ENCODE assay signal across 30 cellular contexts in the genomic region with DNA sequence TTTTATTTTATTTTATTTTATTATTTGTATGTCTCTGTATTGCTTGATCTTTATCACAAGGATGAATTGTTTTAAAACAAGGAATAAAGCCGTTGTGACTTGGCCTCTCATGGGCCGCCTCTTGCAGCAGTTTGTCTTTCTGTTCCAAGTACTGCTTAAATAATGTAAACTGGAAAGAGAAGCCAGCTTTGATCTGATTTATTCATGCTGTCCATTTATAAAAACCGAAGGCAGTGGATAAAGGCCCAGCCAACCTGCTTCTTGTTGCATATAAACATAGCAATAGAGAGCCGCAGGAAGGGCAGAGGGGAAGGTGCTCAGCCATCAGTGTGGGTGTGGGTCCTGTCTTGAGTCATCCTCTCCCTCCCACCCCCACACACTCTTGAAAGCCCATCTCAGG.
"Had no signal": no experiment of that assay in that cellular context is flagged by ENCODE, and none has a peak within 500 bp of the region (broad histone marks: within the 10 kb centered on the region; RNA-seq: fewer than 3 reads in every experiment).

No MANE protein-coding gene starts in this region.

- H3K27me3 ChIP-seq: adrenal gland, body of pancreas, esophagus muscularis mucosa, gastroesophageal sphincter had no signal

- DNase-seq: activated B cell treated with CpG ODN at 0.5 μM for 24 hours; activated CD4-positive, alpha-beta T cell treated with anti-CD3 and anti-CD28 coated beads for 48 hours; activated CD4-positive, alpha-beta T cell treated with anti-CD3 and anti-CD28 coated beads, Interleukin-2, amount 50 U/mL, for 1 hour; activated CD4-positive, alpha-beta T cell treated with anti-CD3 and anti-CD28 coated beads, Interleukin-2, amount 50 U/mL, for 48 hours; activated CD8-positive, alpha-beta memory T cell treated with anti-CD3 and anti-CD28 coated beads, Interleukin-2, amount 50 U/mL, for 48 hours; activated gamma-delta T cell; activated naive CD4-positive, alpha-beta T cell; activated naive CD4-positive, alpha-beta T cell treated with anti-CD3 and anti-CD28 coated beads, Interleukin-2, amount 10 ng/mL, durations not matched to agents 7 days and 5 days; activated T-cell treated with anti-CD3 and anti-CD28 coated beads for 4 hours; activated T-cell treated with anti-CD3 and anti-CD28 coated beads, Interleukin-2, amount 50 U/mL, for 24 hours; activated T-cell treated with anti-CD3 and anti-CD28 coated beads, Interleukin-2, amount 50 U/mL, for 72 hours; adrenal gland; amygdala; aorta; body of pancreas; caudate nucleus; effector memory CD4-positive, alpha-beta T cell; endodermal cell; erythroblast; foreskin melanocyte; heart right ventricle; T-helper 1 cell; T-helper 17 cell; T1000; WERI-Rb-1 had no signal

- H3K9me3 ChIP-seq: adrenal gland, body of pancreas, esophagus muscularis mucosa, gastroesophageal sphincter had no signal

- H3K4me1 ChIP-seq: adrenal gland, body of pancreas, heart right ventricle had no signal

- H3K27ac Mint-ChIP-seq: activated B cell treated with CpG ODN at 0.5 μM for 24 hours; activated naive CD4-positive, alpha-beta T cell treated with anti-CD3 and anti-CD28 coated beads, Interleukin-2, amount 10 ng/mL, durations not matched to agents 7 days and 5 days; activated naive CD4-positive, alpha-beta T cell treated with anti-CD3 and anti-CD28 coated beads, Interleukin-2, amount 50 U/mL, for 72 hours; activated T-cell treated with anti-CD3 and anti-CD28 coated beads, Interleukin-2, amount 50 U/mL, for 24 hours; activated T-cell treated with anti-CD3 and anti-CD28 coated beads, Interleukin-2, amount 50 U/mL, for 72 hours; T-helper 17 cell; T-helper 2 cell treated with Interferon-gamma antibody and Interleukin-4, amounts not matched to agents 5 μg/mL and 100 μg/mL, for 36 hours had no signal

- H3K36me3 ChIP-seq: adrenal gland, esophagus muscularis mucosa, gastroesophageal sphincter, heart right ventricle, WERI-Rb-1 had no signal

- H3K4me3 Mint-ChIP-seq: activated B cell treated with CpG ODN at 0.5 μM for 24 hours; activated naive CD4-positive, alpha-beta T cell treated with anti-CD3 and anti-CD28 coated beads, Interleukin-2, amount 10 ng/mL, durations not matched to agents 7 days and 5 days; activated T-cell treated with anti-CD3 and anti-CD28 coated beads, Interleukin-2, amount 50 U/mL, for 24 hours; activated T-cell treated with anti-CD3 and anti-CD28 coated beads, Interleukin-2, amount 50 U/mL, for 72 hours; endodermal cell; T-helper 17 cell; T-helper 2 cell treated with Interferon-gamma antibody and Interleukin-4, amounts not matched to agents 5 μg/mL and 100 μg/mL, for 36 hours had no signal

- H3K9me3 Mint-ChIP-seq: activated B cell treated with CpG ODN at 0.5 μM for 24 hours had no signal

- H3K27ac ChIP-seq: adrenal gland, body of pancreas, esophagus muscularis mucosa, gastroesophageal sphincter, heart right ventricle, WERI-Rb-1 had no signal

- H3K4me1 Mint-ChIP-seq: activated B cell treated with CpG ODN at 0.5 μM for 24 hours; activated naive CD4-positive, alpha-beta T cell treated with anti-CD3 and anti-CD28 coated beads, Interleukin-2, amount 10 ng/mL, durations not matched to agents 7 days and 5 days had no signal

- ATAC-seq: activated CD4-positive, CD25-positive, alpha-beta regulatory T cell treated with anti-CD3 and anti-CD28 coated beads, Interleukin-2, amount 50 U/mL, for 24 hours; activated naive CD4-positive, alpha-beta T cell treated with anti-CD3 and anti-CD28 coated beads, Interleukin-2, amount 50 U/mL, for 72 hours; activated T-cell treated with anti-CD3 and anti-CD28 coated beads, Interleukin-2, amount 50 U/mL, for 72 hours; body of pancreas; gastroesophageal sphincter; heart right ventricle; T-helper 17 cell had no signal

- H3K4me3 ChIP-seq: adrenal gland, body of pancreas, esophagus muscularis mucosa, gastroesophageal sphincter, heart right ventricle had no signal

- H3K36me3 Mint-ChIP-seq: activated naive CD4-positive, alpha-beta T cell treated with anti-CD3 and anti-CD28 coated beads, Interleukin-2, amount 10 ng/mL, durations not matched to agents 7 days and 5 days had no signal

- H3K27me3 Mint-ChIP-seq: activated B cell treated with CpG ODN at 0.5 μM for 24 hours; activated naive CD4-positive, alpha-beta T cell treated with anti-CD3 and anti-CD28 coated beads, Interleukin-2, amount 10 ng/mL, durations not matched to agents 7 days and 5 days; T-helper 17 cell had no signal
